9 cellular contexts compared by ENCODE assay signal in the genomic region with DNA sequence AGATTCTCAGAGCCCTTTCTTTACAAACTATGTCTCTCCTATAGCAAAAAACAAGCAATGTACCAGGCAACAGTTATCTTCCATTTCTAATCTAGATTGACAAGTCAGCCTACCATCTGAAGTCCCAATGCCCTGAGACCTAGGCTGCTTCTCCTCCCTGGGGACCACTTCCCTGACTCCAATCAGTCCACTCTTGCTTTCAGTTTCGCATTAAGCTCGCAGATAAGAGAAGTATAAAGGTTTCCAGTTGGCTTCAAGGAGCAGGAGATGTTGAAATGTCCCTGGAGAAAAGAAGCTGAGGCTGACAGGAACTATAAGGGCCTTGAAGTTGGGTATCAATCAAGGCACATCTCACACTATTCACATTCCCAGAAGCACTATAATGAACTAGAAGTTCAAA. TPM values are rescaled to one million over a fixed set of nuclear protein-coding genes. Genes with fewer than 3 reads are reported as not detected.
A peak's percentile ranks its signal among the peaks of the same experiment; 100 is the strongest.
DNase-seq lines count a peak whose midpoint lies in the region; ATAC-seq and TF ChIP-seq lines count a peak whose summit lies in the region.
"Had no signal": no experiment of that assay in that cellular context is flagged by ENCODE, and none has a peak within 500 bp of the region (broad histone marks: within the 10 kb centered on the region; RNA-seq: fewer than 3 reads in every experiment).

No MANE protein-coding gene starts in this region.

- peak; percentile 95 for ATAC-seq in HG03354 (IDR thresholded peaks at IDR 0.05; ENCODE audit: poor library complexity, severe bottlenecking, unreplicated experiment)

- H3K36me3 Mint-ChIP-seq in activated T-cell treated with anti-CD3 and anti-CD28 coated beads, Interleukin-2, amount 50 U/mL, for 24 hours (ENCODE audit: low read depth) = peaks cover 11% of the 10 kb centered on the region

- no peak overlapping the region for H3K4me3 Mint-ChIP-seq in activated T-cell treated with anti-CD3 and anti-CD28 coated beads, Interleukin-2, amount 50 U/mL, for 24 hours

- no peak for DNase-seq in activated T-cell treated with anti-CD3 and anti-CD28 coated beads, Interleukin-2, amount 50 U/mL, for 24 hours
- DNase-seq in activated T-cell treated with anti-CD3 and anti-CD28 coated beads, Interleukin-2, amount 50 U/mL, for 48 hours = no peak
- DNase-seq in cardiac fibroblast (ENCODE audit: low read depth in 2 of 2) (peak; percentile 54 to 76), RPMI8226 (no peak), ureter (ENCODE audit: low spot score) (no peak)
- DNase-seq in stimulated activated CD8-positive, alpha-beta memory T cell treated with anti-CD3 and anti-CD28 coated beads, Interleukin-4, amount 100 ng/mL, for 48 hours = no peak

- no peaks in the 10 kb centered on the region for H3K27me3 Mint-ChIP-seq in activated T-cell treated with anti-CD3 and anti-CD28 coated beads, Interleukin-2, amount 50 U/mL, for 24 hours

- no peaks in the 10 kb centered on the region for H3K27me3 ChIP-seq in subcutaneous abdominal adipose tissue (ENCODE audit: control insufficient read depth in 5 of 5, insufficient read depth in 4 of 5, low read length in 5 of 5)
- H3K27me3 ChIP-seq: SJSA1 had no signal

- peaks cover 44% of the 10 kb centered on the region for H3K4me1 Mint-ChIP-seq in activated T-cell treated with anti-CD3 and anti-CD28 coated beads, Interleukin-2, amount 50 U/mL, for 24 hours (ENCODE audit: low read depth)

- H3K27ac Mint-ChIP-seq in activated T-cell treated with anti-CD3 and anti-CD28 coated beads, Interleukin-2, amount 50 U/mL, for 24 hours = peak overlapping the region; percentile 31

- peak overlapping the region; percentile 8 for H3K27ac ChIP-seq in subcutaneous abdominal adipose tissue (ENCODE audit: low read depth, low read length)
- H3K27ac ChIP-seq: SJSA1 had no signal

- no peaks in the 10 kb centered on the region for H3K36me3 ChIP-seq in subcutaneous abdominal adipose tissue (ENCODE audit: control insufficient read depth in 5 of 5, insufficient read depth in 5 of 5, low read length in 5 of 5)
- H3K36me3 ChIP-seq: SJSA1 had no signal

- no peaks in the 10 kb centered on the region for H3K9me3 ChIP-seq in subcutaneous abdominal adipose tissue (ENCODE audit: control insufficient read depth in 5 of 5, low read length in 5 of 5)
- H3K9me3 ChIP-seq: SJSA1 had no signal

- peaks cover 2 to 19% (median 15%) of the 10 kb centered on the region in 5 donors for H3K4me1 ChIP-seq in subcutaneous abdominal adipose tissue (ENCODE audit: control insufficient read depth in 5 of 5, insufficient read depth in 5 of 5, low read length in 5 of 5)

- no peak for TF ChIP-seq CTCF in cardiac fibroblast (IDR thresholded peaks at IDR 0.05; ENCODE audit: low read depth, low read length)

- H3K4me3 ChIP-seq in cardiac fibroblast (replicated peaks in 1 of 2; ENCODE audit: low read depth in 2 of 2, low read length in 2 of 2) (no peak overlapping the region), subcutaneous abdominal adipose tissue (ENCODE audit: low read depth in 1 of 5, low read length in 5 of 5) (peak overlapping the region in 4 of 5 donors; percentile 10 to 44 (median 35))
- H3K4me3 ChIP-seq: SJSA1 had no signal

- peak overlapping the region in 4 of 5 donors; percentile 21 to 56 (median 47) for H3K9ac ChIP-seq in subcutaneous abdominal adipose tissue (ENCODE audit: low read length in 5 of 5)

- no peaks in the 10 kb centered on the region for H3K9me3 Mint-ChIP-seq in activated T-cell treated with anti-CD3 and anti-CD28 coated beads, Interleukin-2, amount 50 U/mL, for 24 hours

RNA-seq across cellular contexts. Expression of a gene that starts 32.3 kb away (rescaled TPM):
- total RNA-seq in ureter = 21.4 TPM

RNA-seq across cellular contexts. Expression of a gene that starts 32.5 kb away (rescaled TPM):
- total RNA-seq in ureter = 24.1 TPM

Comparison
In these comparisons a context has a peak if more than half of its experiments do, and no peak if none do; other contexts are left out.
1. DNase-seq: peak in cardiac fibroblast (2 of 2); none in activated T-cell treated with anti-CD3 and anti-CD28 coated beads, Interleukin-2, amount 50 U/mL, for 24 hours (single experiment), activated T-cell treated with anti-CD3 and anti-CD28 coated beads, Interleukin-2, amount 50 U/mL, for 48 hours (0 of 2), RPMI8226 (single experiment), ureter (single experiment) and stimulated activated CD8-positive, alpha-beta memory T cell treated with anti-CD3 and anti-CD28 coated beads, Interleukin-4, amount 100 ng/mL, for 48 hours (single experiment).
2. H3K4me3 ChIP-seq: peak in subcutaneous abdominal adipose tissue (4 of 5); none in cardiac fibroblast (0 of 2).